21 cellular contexts compared by ENCODE assay signal in genomic region chr7:135665072-135665471, GRCh38. TPM values are rescaled to one million over a fixed set of nuclear protein-coding genes. Genes with fewer than 3 reads are reported as not detected.
A peak's percentile ranks its signal among the peaks of the same experiment; 100 is the strongest.
DNase-seq lines count a peak whose midpoint lies in the region; ATAC-seq and TF ChIP-seq lines count a peak whose summit lies in the region.
"Had no signal": no experiment of that assay in that cellular context is flagged by ENCODE, and none has a peak within 500 bp of the region (broad histone marks: within the 10 kb centered on the region; RNA-seq: fewer than 3 reads in every experiment).

No MANE protein-coding gene starts in this region.

- TF ChIP-seq CTCF in OCI-LY1 (IDR thresholded peaks at IDR 0.05; ENCODE audit: low read length), result no peak
- no peak for TF ChIP-seq CTCF in mammary epithelial cell (conservative IDR thresholded peaks at IDR 0.05 in 1 of 2, IDR thresholded peaks at IDR 0.05 in 1 of 2; ENCODE audit: extremely low read depth in 1 of 2, insufficient read depth in 1 of 2, low read depth in 1 of 2, low read length in 2 of 2)
- TF ChIP-seq CTCF in psoas muscle (IDR thresholded peaks at IDR 0.05), result no peak
- no peak for TF ChIP-seq CTCF in vagina (IDR thresholded peaks at IDR 0.05)

- peaks cover 0 to 3% of the 10 kb centered on the region in 2 donors for H3K9me3 Mint-ChIP-seq in activated T-cell treated with anti-CD3 and anti-CD28 coated beads, Interleukin-2, amount 50 U/mL, for 72 hours
- H3K9me3 Mint-ChIP-seq: T-cell had no signal

- no peaks in the 10 kb centered on the region for H3K9me2 ChIP-seq in OCI-LY1 (ENCODE audit: low read depth, low read length)

- ATAC-seq in activated T-cell treated with anti-CD3 and anti-CD28 coated beads, Interleukin-2, amount 50 U/mL, for 72 hours (replicated peaks in 1 of 2), result no peak
- no peak for ATAC-seq in psoas muscle
- ATAC-seq: Right ventricle myocardium inferior, T-cell had no signal

- BruUV-seq in mammary epithelial cell (replicated peaks; lab: Mats Ljungman, UMichigan), result no TSS peak

- H3K27me3 ChIP-seq in OCI-LY1 (ENCODE audit: insufficient read depth, low read length) (no peaks in the 10 kb centered on the region), mammary epithelial cell (ENCODE audit: insufficient read depth, low read length) (no peaks in the 10 kb centered on the region), psoas muscle (ENCODE audit: insufficient read depth in 3 of 3, low read length in 2 of 3) (no peaks in the 10 kb centered on the region), vagina (no peaks in the 10 kb centered on the region)
- H3K27me3 ChIP-seq: BE2C, esophagus muscularis mucosa, spleen, uterus had no signal

- H3K4me3 ChIP-seq in OCI-LY1 (ENCODE audit: low read depth, low read length, poor library complexity, severe bottlenecking) (no peak overlapping the region), mammary epithelial cell (replicated peaks in 1 of 3; ENCODE audit: insufficient read depth in 1 of 3, low read depth in 2 of 3, low read length in 3 of 3) (no peak overlapping the region), psoas muscle (no peak overlapping the region), vagina (no peak overlapping the region)
- H3K4me3 ChIP-seq: esophagus muscularis mucosa, spleen, uterus had no signal

- H3K4me2 ChIP-seq in OCI-LY1 (ENCODE audit: low read length), result peak overlapping the region; percentile 23
- peak overlapping the region; percentile 80 for H3K4me2 ChIP-seq in mammary epithelial cell (ENCODE audit: insufficient read depth, low read depth, low read length)

- H3K27ac ChIP-seq in OCI-LY1 (ENCODE audit: low read depth, low read length, poor library complexity, severe bottlenecking), result no peak overlapping the region
- no peak overlapping the region for H3K27ac ChIP-seq in mammary epithelial cell (ENCODE audit: insufficient read depth, low read depth, low read length)
- peak overlapping the region; percentile 32 for H3K27ac ChIP-seq in psoas muscle
- H3K27ac ChIP-seq in vagina, result no peak overlapping the region
- H3K27ac ChIP-seq: esophagus muscularis mucosa, uterus had no signal

- no peak for DNase-seq in activated T-cell treated with anti-CD3 and anti-CD28 coated beads, Interleukin-2, amount 50 U/mL, for 72 hours
- no peak for DNase-seq in activated T-cell treated with anti-CD3 and anti-CD28 coated beads, Interleukin-2, amount 50 U/mL, for 48 hours
- no peak for DNase-seq in mammary epithelial cell
- no peak for DNase-seq in psoas muscle
- no peak for DNase-seq in vagina (ENCODE audit: extremely low spot score in 2 of 2)
- DNase-seq in activated CD8-positive, alpha-beta memory T cell treated with anti-CD3 and anti-CD28 coated beads, Interleukin-2, amount 50 U/mL, for 48 hours, result no peak
- DNase-seq in posterior cingulate gyrus, result no peak
- DNase-seq: activated CD4-positive, alpha-beta T cell treated with anti-CD3 and anti-CD28 coated beads for 4 hours; activated gamma-delta T cell treated with Interleukin-2 at 50 U/mL for 16 hours; anterior cingulate cortex; BE2C; Calu3; effector CD4-positive, alpha-beta T cell; NCI-H1436; spleen; stimulated activated CD8-positive, alpha-beta memory T cell treated with anti-CD3 and anti-CD28 coated beads, Interleukin-4, amount 100 ng/mL, for 48 hours; T-cell; uterus had no signal

- H3K27ac Mint-ChIP-seq in activated T-cell treated with anti-CD3 and anti-CD28 coated beads, Interleukin-2, amount 50 U/mL, for 72 hours, result peak overlapping the region; percentile 58

- no peaks in the 10 kb centered on the region for H3K27me3 Mint-ChIP-seq in activated T-cell treated with anti-CD3 and anti-CD28 coated beads, Interleukin-2, amount 50 U/mL, for 72 hours (ENCODE audit: low read depth)
- H3K27me3 Mint-ChIP-seq: T-cell had no signal

- dilution Hi-C loops in mammary epithelial cell (cut with HindIII; ENCODE audit: low sequenced_read_pairs), result no loop called here

- H3K36me3 ChIP-seq in OCI-LY1 (ENCODE audit: insufficient read depth, low read length) (peaks cover 21% of the 10 kb centered on the region), mammary epithelial cell (ENCODE audit: insufficient read depth, low read length) (peaks cover 3% of the 10 kb centered on the region), psoas muscle (ENCODE audit: insufficient read depth in 1 of 2, low read depth in 1 of 2) (no peaks in the 10 kb centered on the region), vagina (no peaks in the 10 kb centered on the region)
- H3K36me3 ChIP-seq: BE2C, uterus had no signal

- intact Hi-C loops in mammary epithelial cell (cut with micrococcal nuclease), result loop anchor here (10.0 kb wide), 1 partner anchor 260 kb away; no protein-coding TSS in a partner anchor
- intact Hi-C loops in psoas muscle (cut with DNase I), result loop anchor here in 1 of 2 donors (10.0 kb wide), 1 partner anchor 310 kb away; the partner anchor contains the start of gene MTPN
- intact Hi-C loops in vagina (cut with DNase I), result loop anchor here (10.0 kb wide), 1 partner anchor 340 kb away; no protein-coding TSS in a partner anchor
- intact Hi-C loops in posterior cingulate gyrus (cut with DNase I), result loop anchor here (10.0 kb wide), 1 partner anchor 310 kb away; the partner anchor contains the start of gene MTPN

- peaks cover 8 to 10% of the 10 kb centered on the region in 2 donors for H3K36me3 Mint-ChIP-seq in activated T-cell treated with anti-CD3 and anti-CD28 coated beads, Interleukin-2, amount 50 U/mL, for 72 hours (ENCODE audit: insufficient read depth in 2 of 2)

- 0 out of 2 replicates have a peak, but pooled peaks cover 7% of the 10 kb centered on the region for H3F3A ChIP-seq in OCI-LY1 (ENCODE audit: insufficient read depth, low read length)

- peak overlapping the region; percentile 8; the same call in 1 of the 2 replicates for H3K9ac ChIP-seq in OCI-LY1 (ENCODE audit: low read length)
- no peak overlapping the region for H3K9ac ChIP-seq in mammary epithelial cell (ENCODE audit: insufficient read depth, low read length)

- no peak for TF ChIP-seq POLR2A in vagina (IDR thresholded peaks at IDR 0.05)

- peaks cover 45% of the 10 kb centered on the region for H3K79me2 ChIP-seq in OCI-LY1 (ENCODE audit: insufficient read depth, low read length)
- peaks cover 75% of the 10 kb centered on the region for H3K79me2 ChIP-seq in mammary epithelial cell (ENCODE audit: insufficient read depth, low read length)

- H2AFZ ChIP-seq in OCI-LY1 (ENCODE audit: low read length) (no peak overlapping the region), mammary epithelial cell (ENCODE audit: low read depth, low read length) (no peak overlapping the region)

- H4K20me1 ChIP-seq in OCI-LY1 (ENCODE audit: insufficient read depth, low read length), result no peaks in the 10 kb centered on the region
- H4K20me1 ChIP-seq in mammary epithelial cell (ENCODE audit: insufficient read depth, low read length), result no peaks in the 10 kb centered on the region

- 77% methylated on average over 3 of the region's 3 CpGs for WGBS in mammary epithelial cell (ENCODE audit: low coverage, missing lambda C conversion rate)
- 35 to 65% (median 47%) methylated on average over 3 of the region's 3 CpGs for WGBS in psoas muscle, 3 donors

- H3K9me3 ChIP-seq in OCI-LY1 (ENCODE audit: low read length) (peaks cover 5% of the 10 kb centered on the region; the same call in 1 of the 2 replicates), mammary epithelial cell (replicated peaks; ENCODE audit: insufficient read depth, low read length) (no peaks in the 10 kb centered on the region), psoas muscle (no peaks in the 10 kb centered on the region), vagina (no peaks in the 10 kb centered on the region)
- H3K9me3 ChIP-seq: BE2C, esophagus muscularis mucosa, spleen, uterus had no signal

- H3K4me1 Mint-ChIP-seq in activated T-cell treated with anti-CD3 and anti-CD28 coated beads, Interleukin-2, amount 50 U/mL, for 72 hours (ENCODE audit: low read depth), result peaks cover 76% of the 10 kb centered on the region

- peaks cover 32% of the 10 kb centered on the region for H3K4me1 ChIP-seq in OCI-LY1 (ENCODE audit: insufficient read depth, low read length, severe bottlenecking)
- peaks cover 33% of the 10 kb centered on the region for H3K4me1 ChIP-seq in mammary epithelial cell (ENCODE audit: insufficient read depth, low read length)
- H3K4me1 ChIP-seq in psoas muscle, result peaks cover 54% of the 10 kb centered on the region
- H3K4me1 ChIP-seq in vagina, result peaks cover 42% of the 10 kb centered on the region

- in situ Hi-C loops in mammary epithelial cell (cut with MboI; ENCODE audit: low sequenced_read_pairs in 2 of 2), result no loop called here

- H3K4me3 Mint-ChIP-seq in activated T-cell treated with anti-CD3 and anti-CD28 coated beads, Interleukin-2, amount 50 U/mL, for 72 hours, result peak overlapping the region; percentile 93 to 97

- CTCF ChIA-PET in mammary epithelial cell (lab: Charles Lee; ENCODE audit: low non-redundant PET), result no interaction called here

RNA-seq across cellular contexts. Expression of gene STMP1, which starts 2.8 kb away (rescaled TPM):
- 10 to 100 TPM; 17.1 to 17.8 TPM for total RNA-seq in activated T-cell treated with anti-CD3 and anti-CD28 coated beads, Interleukin-2, amount 50 U/mL, for 72 hours
- total RNA-seq in mammary epithelial cell (10 to 100 TPM; 19.5 to 39.3 TPM), psoas muscle (10 to 100 TPM; 23.9 to 28.0 (median 24.9) TPM), vagina (13.5 TPM)
- polyA plus RNA-seq in mammary epithelial cell (16.7 TPM), psoas muscle (10 to 100 TPM; 17.1 to 42.0 (median 25.8) TPM)
- 33.8 TPM for polyA minus RNA-seq in mammary epithelial cell
